In genomic region chr18:41783065-41783818, GRCh38 we compare ENCODE assay signal across 24 cellular contexts.
DNase-seq lines count a peak whose midpoint lies in the region; ATAC-seq, FAIRE-seq and TF ChIP-seq lines count a peak whose summit lies in the region.
"Had no signal": no experiment of that assay in that cellular context is flagged by ENCODE, and none has a peak within 500 bp of the region (broad histone marks: within the 10 kb centered on the region; RNA-seq: fewer than 3 reads in every experiment).

No MANE protein-coding gene starts in this region.

- DNase-seq in mammary epithelial cell: no peak
- no peak for DNase-seq in MCF 10A (ENCODE audit: unreplicated experiment)
- peak; percentile 48 for DNase-seq in NCI-H69 (lab: John Stamatoyannopoulos, UW)
- DNase-seq in K562 (ENCODE audit: extremely low read depth in 1 of 4, low spot score in 3 of 4): no peak
- no peak for DNase-seq in neuronal stem cell (ENCODE audit: low spot score)
- no peak for DNase-seq in osteoblast (ENCODE audit: insufficient read length, low spot score, missing footprints)
- DNase-seq: CD8-positive, alpha-beta T cell; DND-41; GOT3; Karpas-422; NCI-H1048; NCI-H1436; NCI-H187 treated with DMSO at 0.1 percent for 48 hours; NCI-H2107; NCI-H748 treated with DMSO at 0.1 percent for 48 hours; Right ventricle myocardium superior had no signal

- no peak for TF ChIP-seq RAD21 in K562 (CRISPR knock-in tag; conservative IDR thresholded peaks at IDR 0.05 in 1 of 2, IDR thresholded peaks at IDR 0.05 in 1 of 2)

- H4K20me1 ChIP-seq in mammary epithelial cell (ENCODE audit: insufficient read depth, low read length) (no peaks in the 10 kb centered on the region), K562 (replicated peaks; ENCODE audit: control insufficient read depth, insufficient read depth, low read length) (no peaks in the 10 kb centered on the region), osteoblast (ENCODE audit: insufficient read depth, low read length) (no peaks in the 10 kb centered on the region)
- H4K20me1 ChIP-seq: BLaER1 treated with 17β-estradiol and CSF1 and Interleukin-3, amounts not matched to agents 10 nM and 100 nM had no signal

- H3K36me3 Mint-ChIP-seq in MCF 10A (ENCODE audit: insufficient read depth, unreplicated experiment): no peaks in the 10 kb centered on the region
- H3K36me3 Mint-ChIP-seq: CD8-positive, alpha-beta T cell; IgD-negative memory B cell had no signal

- no peak overlapping the region for H3K4ac ChIP-seq in neuronal stem cell (ENCODE audit: low read length)

- H3K9ac ChIP-seq in mammary epithelial cell (ENCODE audit: insufficient read depth, low read length) (no peak overlapping the region), K562 (ENCODE audit: insufficient read depth in 1 of 2, low read depth in 2 of 2, low read length in 2 of 2) (no peak overlapping the region), neuronal stem cell (ENCODE audit: low read depth, low read length, poor library complexity) (no peak overlapping the region)
- H3K9ac ChIP-seq: BLaER1 treated with 17β-estradiol and CSF1 and Interleukin-3, amounts not matched to agents 10 nM and 100 nM had no signal

- intact Hi-C loops in mammary epithelial cell (cut with micrococcal nuclease): no loop called here
- intact Hi-C loops in MCF 10A (cut with micrococcal nuclease): no loop called here
- intact Hi-C loops in K562 (cut with micrococcal nuclease): no loop called here

- H4K91ac ChIP-seq in neuronal stem cell (ENCODE audit: low read depth, low read length, poor library complexity): no peak overlapping the region

- H3K27ac ChIP-seq in mammary epithelial cell (ENCODE audit: insufficient read depth, low read depth, low read length) (no peak overlapping the region), K562 (ENCODE audit: extremely low read depth, low read depth, low read length) (no peak overlapping the region), neuronal stem cell (replicated peaks; ENCODE audit: low read length) (peak overlapping the region; percentile 14), osteoblast (ENCODE audit: low read depth, low read length) (no peak overlapping the region)
- H3K27ac ChIP-seq: 22Rv1; BLaER1 treated with 17β-estradiol and CSF1 and Interleukin-3, amounts not matched to agents 10 nM and 100 nM had no signal

- POLR2A ChIA-PET in MCF 10A (lab: Yijun Ruan, JAX) (no interaction called here), K562 (lab: Yijun Ruan, JAX) (no interaction called here)

- H2BK12ac ChIP-seq in neuronal stem cell (ENCODE audit: low read length): no peak overlapping the region

- no peak overlapping the region for H3K18ac ChIP-seq in neuronal stem cell (ENCODE audit: low read length)

- H3K9me3 ChIP-seq in mammary epithelial cell (replicated peaks; ENCODE audit: insufficient read depth, low read length): no peaks in the 10 kb centered on the region
- H3K9me3 ChIP-seq in K562 (replicated peaks; ENCODE audit: control insufficient read depth, insufficient read depth, low read depth, low read length): no peaks in the 10 kb centered on the region
- H3K9me3 ChIP-seq in neuronal stem cell (replicated peaks in 1 of 2; ENCODE audit: control insufficient read depth in 2 of 2, insufficient read depth in 1 of 2, low read depth in 1 of 2, low read length in 2 of 2): peaks cover 0 to under 1% of the 10 kb centered on the region in 2 donors
- H3K9me3 ChIP-seq in osteoblast (ENCODE audit: low read depth, low read length): no peaks in the 10 kb centered on the region
- H3K9me3 ChIP-seq: BLaER1 treated with 17β-estradiol and CSF1 and Interleukin-3, amounts not matched to agents 10 nM and 100 nM had no signal

- no peak overlapping the region for H3K14ac ChIP-seq in neuronal stem cell (ENCODE audit: low read length)

- H3K27ac Mint-ChIP-seq in MCF 10A (ENCODE audit: low read depth, unreplicated experiment): no peak overlapping the region
- H3K27ac Mint-ChIP-seq: CD8-positive, alpha-beta T cell; IgD-negative memory B cell had no signal

- H2AFZ ChIP-seq in mammary epithelial cell (ENCODE audit: low read depth, low read length) (peak overlapping the region; percentile 4), K562 (ENCODE audit: low read depth, low read length) (no peak overlapping the region), neuronal stem cell (ENCODE audit: low read length) (no peak overlapping the region), osteoblast (ENCODE audit: low read length) (no peak overlapping the region)

- dilution Hi-C loops in mammary epithelial cell (cut with HindIII; ENCODE audit: low sequenced_read_pairs): no loop called here

- H3K4me3 Mint-ChIP-seq in MCF 10A (ENCODE audit: unreplicated experiment): no peak overlapping the region
- H3K4me3 Mint-ChIP-seq: CD8-positive, alpha-beta T cell; IgD-negative memory B cell had no signal

- TF ChIP-seq POLR2A in K562 (conservative IDR thresholded peaks at IDR 0.05): no peak

- no peak overlapping the region for H2BK120ac ChIP-seq in neuronal stem cell (ENCODE audit: low read depth, low read length)

- H3K4me1 ChIP-seq in mammary epithelial cell (ENCODE audit: insufficient read depth, low read length) (peaks cover 15% of the 10 kb centered on the region), K562 (replicated peaks in 1 of 2; ENCODE audit: control insufficient read depth in 2 of 2, insufficient read depth in 2 of 2, low read length in 2 of 2) (no peaks in the 10 kb centered on the region), neuronal stem cell (ENCODE audit: control insufficient read depth in 2 of 2, insufficient read depth in 1 of 2, low read depth in 1 of 2, low read length in 2 of 2) (no peaks in the 10 kb centered on the region), osteoblast (ENCODE audit: insufficient read depth, low read length) (no peaks in the 10 kb centered on the region)
- H3K4me1 ChIP-seq: BLaER1 treated with 17β-estradiol and CSF1 and Interleukin-3, amounts not matched to agents 10 nM and 100 nM had no signal

- H3K4me2 ChIP-seq in mammary epithelial cell (ENCODE audit: insufficient read depth, low read depth, low read length): no peak overlapping the region
- H3K4me2 ChIP-seq in K562 (ENCODE audit: insufficient read depth, low read length): no peak overlapping the region
- H3K4me2 ChIP-seq in neuronal stem cell (ENCODE audit: insufficient read depth, low read length, poor library complexity, severe bottlenecking): no peak overlapping the region
- H3K4me2 ChIP-seq in osteoblast (ENCODE audit: insufficient read depth, low read length): no peak overlapping the region
- H3K4me2 ChIP-seq: BLaER1 treated with 17β-estradiol and CSF1 and Interleukin-3, amounts not matched to agents 10 nM and 100 nM had no signal

- CTCF ChIA-PET in mammary epithelial cell (lab: Charles Lee; ENCODE audit: low non-redundant PET) (no interaction called here), MCF 10A (lab: Yijun Ruan, JAX) (interaction anchor here (0.6 kb wide), 1 partner anchor 278 kb away, joined by 3 read pairs; no protein-coding TSS in a partner anchor), K562 (lab: Yijun Ruan, JAX; ENCODE audit: low intra/inter-chr PET ratio) (no interaction called here)

- BruUV-seq in mammary epithelial cell (replicated peaks; lab: Mats Ljungman, UMichigan) (no TSS peak), MCF 10A (replicated peaks; lab: Mats Ljungman, UMichigan) (no TSS peak), K562 (replicated peaks; lab: Mats Ljungman, UMichigan) (no TSS peak)

- H3K4me3 ChIP-seq in mammary epithelial cell (replicated peaks in 1 of 3; ENCODE audit: insufficient read depth in 1 of 3, low read depth in 2 of 3, low read length in 3 of 3) (no peak overlapping the region), K562 (no peak overlapping the region), neuronal stem cell (ENCODE audit: low read length in 2 of 2) (no peak overlapping the region), osteoblast (ENCODE audit: insufficient read depth, low read length) (no peak overlapping the region)
- H3K4me3 ChIP-seq: BLaER1 treated with 17β-estradiol and CSF1 and Interleukin-3, amounts not matched to agents 10 nM and 100 nM; GM12878 had no signal

- 81% methylated on average over 5 of the region's 5 CpGs for WGBS in mammary epithelial cell (ENCODE audit: low coverage, missing lambda C conversion rate)
- 0% methylated on average over 5 of the region's 5 CpGs for WGBS in K562 (ENCODE audit: insufficient coverage, low coverage, missing lambda C conversion rate)
- no CpG with 5 or more reads among the region's 5 CpGs for WGBS in neuronal stem cell (ENCODE audit: extremely low coverage in 2 of 2, insufficient read length in 2 of 2, insufficient replicate concordance in 1 of 2), 2 donors

- no peak overlapping the region for H3K23ac ChIP-seq in neuronal stem cell (ENCODE audit: low read depth, low read length, poor library complexity)

- H3K9me3 Mint-ChIP-seq in MCF 10A (ENCODE audit: unreplicated experiment): no peaks in the 10 kb centered on the region
- H3K9me3 Mint-ChIP-seq: CD8-positive, alpha-beta T cell; IgD-negative memory B cell had no signal

- no peaks in the 10 kb centered on the region for H3K27me3 ChIP-seq in mammary epithelial cell (ENCODE audit: insufficient read depth, low read length)
- H3K27me3 ChIP-seq in K562 (ENCODE audit: control insufficient read depth in 2 of 2, insufficient read depth in 2 of 2, low read length in 2 of 2): no peaks in the 10 kb centered on the region
- no peaks in the 10 kb centered on the region for H3K27me3 ChIP-seq in neuronal stem cell (ENCODE audit: control insufficient read depth in 3 of 3, insufficient read depth in 3 of 3, low read depth in 1 of 3, low read length in 3 of 3)
- H3K27me3 ChIP-seq in osteoblast (ENCODE audit: insufficient read depth, low read length): no peaks in the 10 kb centered on the region
- H3K27me3 ChIP-seq: BLaER1 treated with 17β-estradiol and CSF1 and Interleukin-3, amounts not matched to agents 10 nM and 100 nM had no signal

- no peak overlapping the region for H2AK5ac ChIP-seq in neuronal stem cell (ENCODE audit: low read depth, low read length)

- peaks cover 6% of the 10 kb centered on the region for H3K4me1 Mint-ChIP-seq in MCF 10A (ENCODE audit: insufficient read depth, unreplicated experiment)
- H3K4me1 Mint-ChIP-seq: IgD-negative memory B cell had no signal

- TF ChIP-seq EP300 in K562 (IDR thresholded peaks at IDR 0.05; ENCODE audit: low read length): no peak

- no peak for FAIRE-seq in K562 (lab: Jason Lieb, UNC)
- FAIRE-seq: GM12878, HTR-8/SVneo had no signal

- no peak for TF ChIP-seq CTCF in mammary epithelial cell (conservative IDR thresholded peaks at IDR 0.05 in 1 of 2, IDR thresholded peaks at IDR 0.05 in 1 of 2; ENCODE audit: extremely low read depth in 1 of 2, insufficient read depth in 1 of 2, low read depth in 1 of 2, low read length in 2 of 2)
- no peak for TF ChIP-seq CTCF in MCF 10A (IDR thresholded peaks at IDR 0.05; ENCODE audit: unreplicated experiment)
- no peak for TF ChIP-seq CTCF in K562 (IDR thresholded peaks at IDR 0.05 in 2 of 3, conservative IDR thresholded peaks at IDR 0.05 in 1 of 3; ENCODE audit: insufficient read depth in 2 of 3, low read depth in 1 of 3, low read length in 3 of 3)
- TF ChIP-seq CTCF in osteoblast (IDR thresholded peaks at IDR 0.05; ENCODE audit: extremely low read depth, low read depth, low read length): no peak

- no peak for ATAC-seq in K562
- ATAC-seq in HG03280 (IDR thresholded peaks at IDR 0.05; ENCODE audit: unreplicated experiment): no peak
- ATAC-seq in HG03097 (IDR thresholded peaks at IDR 0.05; ENCODE audit: low FRiP score, unreplicated experiment): no peak
- ATAC-seq: CD8-positive, alpha-beta T cell; GM12878; HCT116 had no signal

- no peak overlapping the region for H2BK15ac ChIP-seq in neuronal stem cell (ENCODE audit: low read length)

- in situ Hi-C loops in mammary epithelial cell (cut with MboI; ENCODE audit: low sequenced_read_pairs in 2 of 2): no loop called here
- in situ Hi-C loops in K562 (cut with MboI): no loop called here

- no peaks in the 10 kb centered on the region for H3K9me1 ChIP-seq in K562 (ENCODE audit: control insufficient read depth, insufficient read depth, low read length)

- no peaks in the 10 kb centered on the region for H3K27me3 Mint-ChIP-seq in MCF 10A (ENCODE audit: insufficient read depth, unreplicated experiment)
- H3K27me3 Mint-ChIP-seq: IgD-negative memory B cell had no signal

- no peak overlapping the region for H4K8ac ChIP-seq in neuronal stem cell (ENCODE audit: low read depth, low read length)

- no peak overlapping the region for H2BK5ac ChIP-seq in neuronal stem cell (ENCODE audit: low read length)

- H3K79me1 ChIP-seq in neuronal stem cell (ENCODE audit: low read depth, low read length): no peaks in the 10 kb centered on the region

- H3K79me2 ChIP-seq in mammary epithelial cell (ENCODE audit: insufficient read depth, low read length) (no peaks in the 10 kb centered on the region), K562 (ENCODE audit: control insufficient read depth, insufficient read depth, low read length) (no peaks in the 10 kb centered on the region), osteoblast (ENCODE audit: insufficient read depth, low read length) (no peaks in the 10 kb centered on the region)

- H3K36me3 ChIP-seq in mammary epithelial cell (ENCODE audit: insufficient read depth, low read length) (no peaks in the 10 kb centered on the region), K562 (ENCODE audit: control insufficient read depth, insufficient read depth, low read length) (no peaks in the 10 kb centered on the region), neuronal stem cell (replicated peaks in 1 of 2; ENCODE audit: control insufficient read depth in 2 of 2, insufficient read depth in 2 of 2, low read length in 2 of 2) (no peaks in the 10 kb centered on the region), osteoblast (ENCODE audit: insufficient read depth, low read length) (no peaks in the 10 kb centered on the region)
- H3K36me3 ChIP-seq: BLaER1 treated with 17β-estradiol and CSF1 and Interleukin-3, amounts not matched to agents 10 nM and 100 nM had no signal
